8 cellular contexts compared by ENCODE assay signal in the genomic region with DNA sequence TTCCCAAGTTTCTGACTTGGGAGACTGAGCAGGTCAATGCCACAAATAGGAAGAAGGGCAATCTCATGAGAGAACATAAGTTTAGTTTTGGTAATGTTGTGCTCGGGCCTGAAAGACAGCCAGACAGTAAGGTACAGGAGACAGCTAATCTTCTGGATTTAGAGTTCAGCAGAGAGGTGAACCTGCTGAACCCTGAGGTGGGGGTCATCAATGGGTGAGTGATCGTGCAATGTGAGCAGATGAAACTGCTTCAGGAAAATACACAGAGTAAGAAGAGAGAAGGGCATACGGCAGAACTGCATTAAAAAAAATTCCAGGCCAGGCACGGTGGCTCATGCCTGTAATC. TPM values are rescaled to one million over a fixed set of nuclear protein-coding genes. Genes with fewer than 3 reads are reported as not detected.
DNase-seq lines count a peak whose midpoint lies in the region; ATAC-seq and TF ChIP-seq lines count a peak whose summit lies in the region.

No MANE protein-coding gene starts in this region.

- H2BK5ac ChIP-seq in trophoblast cell (ENCODE audit: low read depth, low read length, poor library complexity) = peak overlapping the region; percentile 31

- peak overlapping the region; percentile 70 for H3K14ac ChIP-seq in trophoblast cell (ENCODE audit: low read length)

- H2BK12ac ChIP-seq in trophoblast cell (ENCODE audit: low read length) = peak overlapping the region; percentile 87

- no peak overlapping the region for H3K4ac ChIP-seq in trophoblast cell (ENCODE audit: low read depth, low read length)

- no TSS peak for BruUV-seq in MCF 10A (replicated peaks; lab: Mats Ljungman, UMichigan)

- no peak for DNase-seq in MCF 10A (ENCODE audit: unreplicated experiment)
- DNase-seq in trophoblast cell = no peak
- no peak for DNase-seq in G401 (ENCODE audit: low spot score)
- no peak for DNase-seq in NCI-H1092 treated with DMSO at 0.1 percent for 48 hours (lab: John Stamatoyannopoulos, UW)
- DNase-seq in activated effector memory CD4-positive, alpha-beta T cell treated with anti-CD3 and anti-CD28 coated beads, Interleukin-2, amount 50 U/mL, for 16 hours = no peak
- DNase-seq in right lobe of liver = no peak

- no peak overlapping the region for H3K23ac ChIP-seq in trophoblast cell (ENCODE audit: low read length)

- no peaks in the 10 kb centered on the region for H3K27me3 Mint-ChIP-seq in MCF 10A (ENCODE audit: insufficient read depth, unreplicated experiment)

- H4K12ac ChIP-seq in trophoblast cell (ENCODE audit: low read depth, low read length) = no peak overlapping the region

- H4K91ac ChIP-seq in trophoblast cell (ENCODE audit: low read depth, low read length) = peak overlapping the region; percentile 57

- H3K4me3 ChIP-seq in trophoblast cell (ENCODE audit: low read depth, low read length) = no peak overlapping the region
- H3K4me3 ChIP-seq in right lobe of liver = no peak overlapping the region

- POLR2A ChIA-PET in MCF 10A (lab: Yijun Ruan, JAX) = interaction anchor here (0.6 to 11.1 kb wide), 6 partner anchors 22 to 236 kb away, joined by 3 to 105 read pairs (median 8); partner anchors contain the start of genes FYTTD1, LRCH3 and RUBCN

- H3K9me3 Mint-ChIP-seq in MCF 10A (ENCODE audit: unreplicated experiment) = no peaks in the 10 kb centered on the region

- H3K27ac ChIP-seq in trophoblast cell (ENCODE audit: low read depth, low read length) (no peak overlapping the region), right lobe of liver (peak overlapping the region in 1 of 3 donors; percentile 75)

- H3K79me1 ChIP-seq in trophoblast cell (ENCODE audit: low read length) = peaks cover under 1% of the 10 kb centered on the region

- peak overlapping the region; percentile 83 for H2AK5ac ChIP-seq in trophoblast cell (ENCODE audit: low read length)

- peak overlapping the region; percentile 98 for H3K27ac Mint-ChIP-seq in MCF 10A (ENCODE audit: low read depth, unreplicated experiment)

- TF ChIP-seq POLR2A in right lobe of liver (IDR thresholded peaks at IDR 0.05) = no peak

- peaks cover 6% of the 10 kb centered on the region in 2 experiments for H3K4me1 ChIP-seq in trophoblast cell (ENCODE audit: control insufficient read depth in 1 of 2, insufficient read depth in 2 of 2, low read length in 2 of 2)
- H3K4me1 ChIP-seq in right lobe of liver = peaks cover 0 to 3% (median 0%) of the 10 kb centered on the region in 4 donors

- WGBS in trophoblast cell (ENCODE audit: extremely low coverage, insufficient coverage, insufficient read length) = no CpG with 5 or more reads among the region's 4 CpGs
- 73% methylated on average over 4 of the region's 4 CpGs for WGBS in right lobe of liver (ENCODE audit: insufficient coverage, low coverage, low lambda C conversion rate, missing lambda C conversion rate)

- H3K9me3 ChIP-seq in trophoblast cell (ENCODE audit: insufficient read depth, low read depth, low read length) (no peaks in the 10 kb centered on the region), right lobe of liver (no peaks in the 10 kb centered on the region)

- H3K18ac ChIP-seq in trophoblast cell (ENCODE audit: low read length) = peak overlapping the region; percentile 71

- intact Hi-C loops in MCF 10A (cut with micrococcal nuclease) = loop anchor here (2.0 kb wide), 1 partner anchor 37 kb away; no protein-coding TSS in a partner anchor
- intact Hi-C loops in right lobe of liver (cut with DNase I) = no loop called here

- H3K36me3 ChIP-seq in trophoblast cell (ENCODE audit: control insufficient read depth in 1 of 2, insufficient read depth in 2 of 2, low read length in 2 of 2) = peaks cover 0 to 1% of the 10 kb centered on the region in 2 experiments
- no peaks in the 10 kb centered on the region for H3K36me3 ChIP-seq in right lobe of liver

- peak overlapping the region; percentile 29 for H4K8ac ChIP-seq in trophoblast cell (ENCODE audit: low read depth, low read length)

- in situ Hi-C loops in G401 (cut with HindIII; ENCODE audit: low sequenced_read_pairs) = no loop called here

- H3K4me1 Mint-ChIP-seq in MCF 10A (ENCODE audit: insufficient read depth, unreplicated experiment) = peaks cover 19% of the 10 kb centered on the region

- peak overlapping the region; percentile 90 for H2BK120ac ChIP-seq in trophoblast cell (ENCODE audit: insufficient read depth, low read length, poor library complexity)

- no peaks in the 10 kb centered on the region for H3K79me2 ChIP-seq in trophoblast cell (ENCODE audit: control insufficient read depth, insufficient read depth, low read length, poor library complexity)

- H2AFZ ChIP-seq in trophoblast cell (ENCODE audit: insufficient read depth, low read length, poor library complexity) = no peak overlapping the region

- no peak overlapping the region for H3K4me2 ChIP-seq in trophoblast cell (ENCODE audit: low read length)

- ATAC-seq in GM18502 (IDR thresholded peaks at IDR 0.05; ENCODE audit: poor library complexity, unreplicated experiment) (peak; percentile 15), HG03108 (IDR thresholded peaks at IDR 0.05; ENCODE audit: unreplicated experiment) (peak; percentile 24), right lobe of liver (no peak)

- H3K4me3 Mint-ChIP-seq in MCF 10A (ENCODE audit: unreplicated experiment) = peak overlapping the region; percentile 82

- no peak for TF ChIP-seq CTCF in MCF 10A (IDR thresholded peaks at IDR 0.05; ENCODE audit: unreplicated experiment)
- TF ChIP-seq CTCF in right lobe of liver (IDR thresholded peaks at IDR 0.05) = no peak

- no peaks in the 10 kb centered on the region for H3K27me3 ChIP-seq in trophoblast cell (ENCODE audit: insufficient read depth, low read length)
- no peaks in the 10 kb centered on the region for H3K27me3 ChIP-seq in right lobe of liver

- H3K36me3 Mint-ChIP-seq in MCF 10A (ENCODE audit: insufficient read depth, unreplicated experiment) = peaks cover 9% of the 10 kb centered on the region

- peak overlapping the region; percentile 58 for H3K9ac ChIP-seq in trophoblast cell (ENCODE audit: low read length)

- CTCF ChIA-PET in MCF 10A (lab: Yijun Ruan, JAX) = interaction anchor here (0.6 to 1.4 kb wide), 4 partner anchors 12 to 455 kb away, joined by 3 to 7 read pairs (median 3); no protein-coding TSS in a partner anchor

RNA-seq across cellular contexts. Expression of gene RUBCN, which starts 23.3 kb away (rescaled TPM):
- total RNA-seq in MCF 10A (2022) (29.9 and 35.5 TPM in 2 replicates), right lobe of liver (10 to 100 TPM in 2 of 6 experiments, 1 to 10 TPM in 4; 6.4 to 19.4 (median 7.7) TPM)
- polyA plus RNA-seq in trophoblast cell (2013) = 12.4 and 13.2 TPM in 2 replicates
- total RNA-seq in G401 (2014; rRNA removed; shearing (Covaris generic)) = 3.8 and 9.4 TPM in 2 replicates

RNA-seq across cellular contexts. Expression of gene FYTTD1, which starts 36.2 kb away (rescaled TPM):
- total RNA-seq in MCF 10A (2022) (45.9 and 46.3 TPM in 2 replicates), right lobe of liver (10 to 100 TPM; 20.2 to 33.4 (median 23.9) TPM)
- polyA plus RNA-seq in trophoblast cell (2013) = 35.2 and 36.3 TPM in 2 replicates
- 42.6 and 94.6 TPM in 2 replicates for total RNA-seq in G401 (2014; rRNA removed; shearing (Covaris generic))

Comparison
In these comparisons a context has a peak if more than half of its experiments do, and no peak if none do; other contexts are left out.
1. ATAC-seq: peak in GM18502 (single experiment) and HG03108 (single experiment); none in right lobe of liver (0 of 4).